Comparison of ENCODE assay signal across 21 cellular contexts in the genomic region with DNA sequence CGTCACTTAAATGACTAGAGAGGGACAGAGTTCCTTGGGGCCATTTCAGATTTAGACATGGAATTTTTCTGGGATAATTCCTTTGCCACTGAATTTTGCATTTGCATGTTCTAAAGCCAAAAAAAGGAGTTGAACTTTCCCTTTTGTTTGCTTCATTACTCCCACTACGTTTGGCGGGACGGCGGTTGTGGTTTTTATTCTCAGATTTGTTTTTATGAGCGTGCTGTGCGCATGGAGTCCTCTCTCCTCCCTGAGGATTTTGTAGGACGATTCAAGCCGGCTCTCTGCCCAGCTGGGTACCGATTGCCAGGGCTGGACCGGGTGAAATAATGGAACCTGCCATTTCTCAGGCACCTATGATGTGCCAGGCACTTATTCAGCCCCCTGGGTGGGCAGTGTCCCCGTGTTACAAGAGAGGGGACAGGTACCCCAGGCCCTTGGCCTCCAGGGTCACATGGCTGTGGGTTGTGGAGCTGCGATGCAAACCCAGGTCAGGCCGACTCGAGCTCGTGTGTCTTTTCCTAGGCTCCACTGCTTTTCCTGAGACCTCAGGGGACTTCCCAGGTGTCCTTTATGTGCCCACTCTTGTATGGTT.
"Had no signal": no experiment of that assay in that cellular context is flagged by ENCODE, and none has a peak within 500 bp of the region (broad histone marks: within the 10 kb centered on the region; RNA-seq: fewer than 3 reads in every experiment).

No MANE protein-coding gene starts in this region.

- H3K27ac Mint-ChIP-seq: activated CD4-positive, alpha-beta memory T cell treated with anti-CD3 and anti-CD28 coated beads for 36 hours; activated CD4-positive, alpha-beta T cell treated with anti-CD3 and anti-CD28 coated beads for 36 hours; activated naive CD8-positive, alpha-beta T cell treated with anti-CD3 and anti-CD28 coated beads for 36 hours; activated T-helper 1 cell treated with anti-CD3 and anti-CD28 coated beads, Interleukin-12 subunit alpha, Interleukin-12 subunit beta, Interleukin-2, Interleukin-4 antibody, amounts not matched to agents 30 ng/mL and 10 ng/mL and 1 ng/mL, durations not matched to agents 14 hours and 24 hours and 36 hours; nephron; T-helper 2 cell treated with Interferon-gamma antibody and Interleukin-4, amounts not matched to agents 5 μg/mL and 100 μg/mL, for 36 hours had no signal

- H3K36me3 ChIP-seq: colonic mucosa, gastrocnemius medialis had no signal

- H3K27me3 ChIP-seq: colonic mucosa, gastrocnemius medialis, left lung had no signal

- H3K27ac ChIP-seq: colonic mucosa, gastrocnemius medialis had no signal

- DNase-seq: activated CD4-positive, alpha-beta memory T cell treated with anti-CD3 and anti-CD28 coated beads for 36 hours; activated CD4-positive, alpha-beta T cell treated with anti-CD3 and anti-CD28 coated beads for 36 hours; activated naive CD4-positive, alpha-beta T cell; activated naive CD8-positive, alpha-beta T cell treated with anti-CD3 and anti-CD28 coated beads for 36 hours; activated T-cell treated with anti-CD3 and anti-CD28 coated beads for 4 hours; central memory CD4-positive, alpha-beta T cell; colonic mucosa; gastrocnemius medialis; left lung; mesenchymal stem cell; stimulated activated CD4-positive, alpha-beta T cell treated with anti-CD3 and anti-CD28 coated beads, Interleukin-12 subunit alpha, Interleukin-12 subunit beta, amount 100 ng/mL, for 4 hours; stimulated activated CD4-positive, alpha-beta T cell treated with anti-CD3 and anti-CD28 coated beads, Interleukin-1b, Interleukin-23, amount 100 ng/mL, for 48 hours; stimulated activated CD8-positive, alpha-beta memory T cell treated with anti-CD3 and anti-CD28 coated beads, Interleukin-4, amount 100 ng/mL, for 48 hours; stimulated activated naive CD4-positive, alpha-beta T cell had no signal

- H3K9me3 Mint-ChIP-seq: activated CD4-positive, alpha-beta memory T cell treated with anti-CD3 and anti-CD28 coated beads for 36 hours; activated naive CD8-positive, alpha-beta T cell treated with anti-CD3 and anti-CD28 coated beads for 36 hours; activated T-helper 1 cell treated with anti-CD3 and anti-CD28 coated beads, Interleukin-12 subunit alpha, Interleukin-12 subunit beta, Interleukin-2, Interleukin-4 antibody, amounts not matched to agents 30 ng/mL and 10 ng/mL and 1 ng/mL, durations not matched to agents 14 hours and 24 hours and 36 hours; nephron; T-helper 2 cell treated with Interferon-gamma antibody and Interleukin-4, amounts not matched to agents 5 μg/mL and 100 μg/mL, for 36 hours had no signal

- H3K4me3 ChIP-seq: colonic mucosa, gastrocnemius medialis, left lung had no signal

- FAIRE-seq: endometrium, keratinocyte, TTC549 had no signal

- H3K9me3 ChIP-seq: colonic mucosa, gastrocnemius medialis, left lung had no signal

- H3K27me3 Mint-ChIP-seq: activated CD4-positive, alpha-beta memory T cell treated with anti-CD3 and anti-CD28 coated beads for 36 hours; activated CD4-positive, alpha-beta T cell treated with anti-CD3 and anti-CD28 coated beads for 36 hours; activated naive CD8-positive, alpha-beta T cell treated with anti-CD3 and anti-CD28 coated beads for 36 hours had no signal

- ATAC-seq: activated CD4-positive, alpha-beta T cell treated with anti-CD3 and anti-CD28 coated beads for 36 hours; gastrocnemius medialis had no signal

- H3K4me1 ChIP-seq: colonic mucosa, gastrocnemius medialis had no signal

- H3K4me3 Mint-ChIP-seq: activated CD4-positive, alpha-beta memory T cell treated with anti-CD3 and anti-CD28 coated beads for 36 hours; activated CD4-positive, alpha-beta T cell treated with anti-CD3 and anti-CD28 coated beads for 36 hours; activated naive CD8-positive, alpha-beta T cell treated with anti-CD3 and anti-CD28 coated beads for 36 hours; activated T-helper 1 cell treated with anti-CD3 and anti-CD28 coated beads, Interleukin-12 subunit alpha, Interleukin-12 subunit beta, Interleukin-2, Interleukin-4 antibody, amounts not matched to agents 30 ng/mL and 10 ng/mL and 1 ng/mL, durations not matched to agents 14 hours and 24 hours and 36 hours; brain; nephron; T-helper 2 cell treated with Interferon-gamma antibody and Interleukin-4, amounts not matched to agents 5 μg/mL and 100 μg/mL, for 36 hours had no signal
